ENCODE assay signal across 25 cellular contexts in genomic region chr9:116196806-116197205, GRCh38. TPM values are rescaled to one million over a fixed set of nuclear protein-coding genes. Genes with fewer than 3 reads are reported as not detected.
DNase-seq lines count a peak whose midpoint lies in the region; ATAC-seq, FAIRE-seq and TF ChIP-seq lines count a peak whose summit lies in the region.
"Had no signal": no experiment of that assay in that cellular context is flagged by ENCODE, and none has a peak within 500 bp of the region (broad histone marks: within the 10 kb centered on the region; RNA-seq: fewer than 3 reads in every experiment).

No MANE protein-coding gene starts in this region.

- H3K36me3 Mint-ChIP-seq in osteocyte (ENCODE audit: unreplicated experiment): peaks cover 49% of the 10 kb centered on the region
- H3K36me3 Mint-ChIP-seq: CD14-positive monocyte had no signal

- no peak for DNase-seq in A549 (ENCODE audit: low read depth in 1 of 2, low spot score in 1 of 2)
- peak; percentile 15 for DNase-seq in LHCN-M2 (ENCODE audit: low read depth)
- peak; percentile 26 for DNase-seq in fibroblast of mammary gland (ENCODE audit: low read depth)
- DNase-seq in osteocyte (ENCODE audit: extremely low spot score, unreplicated experiment): no peak
- DNase-seq in SK-N-DZ (ENCODE audit: low spot score): no peak
- DNase-seq in NCI-H146 (lab: John Stamatoyannopoulos, UW): no peak
- no peak for DNase-seq in WERI-Rb-1
- DNase-seq: ACHN; AML-193; BE2C; CD4-positive, alpha-beta T cell; CD8-positive, alpha-beta memory T cell; DMS 273 treated with DMSO at 0.1 percent for 48 hours; DMS79; GF-D8; H9 had no signal

- no peak for TF ChIP-seq EP300 in A549 (IDR thresholded peaks at IDR 0.05)

- CTCF ChIA-PET in A549 (lab: Yijun Ruan, JAX): no interaction called here

- TF ChIP-seq CTCF in A549 (IDR thresholded peaks at IDR 0.05) (no peak), fibroblast of mammary gland (conservative IDR thresholded peaks at IDR 0.05; ENCODE audit: control insufficient read depth, insufficient read depth, low read depth, low read length) (no peak), osteocyte (IDR thresholded peaks at IDR 0.05) (no peak), WERI-Rb-1 (IDR thresholded peaks at IDR 0.05; ENCODE audit: low read depth, low read length) (no peak)

- H3K4me2 ChIP-seq in A549: 0 out of 3 replicates have a peak overlapping the region, but pooled peaks have one; percentile 6
- H3K4me2 ChIP-seq: BLaER1 treated with 17β-estradiol and CSF1 and Interleukin-3, amounts not matched to agents 10 nM and 100 nM; GM23338 had no signal

- peaks cover 100% of the 10 kb centered on the region for H3K4me1 ChIP-seq in A549
- H3K4me1 ChIP-seq: BE2C had no signal

- H3K9me3 ChIP-seq in A549 (no peaks in the 10 kb centered on the region), WERI-Rb-1 (ENCODE audit: severe bottlenecking) (no peaks in the 10 kb centered on the region)
- H3K9me3 ChIP-seq: BE2C; BLaER1 treated with 17β-estradiol and CSF1 and Interleukin-3, amounts not matched to agents 10 nM and 100 nM had no signal

- H3K27ac Mint-ChIP-seq in osteocyte (ENCODE audit: unreplicated experiment): peak overlapping the region; percentile 20
- H3K27ac Mint-ChIP-seq: CD14-positive monocyte; CD4-positive, alpha-beta T cell; GM23338; H9 had no signal

- H3K27me3 Mint-ChIP-seq in osteocyte (ENCODE audit: unreplicated experiment): no peaks in the 10 kb centered on the region
- H3K27me3 Mint-ChIP-seq: CD4-positive, alpha-beta T cell had no signal

- H3K4me3 ChIP-seq in A549: no peak overlapping the region
- H3K4me3 ChIP-seq in fibroblast of mammary gland (ENCODE audit: control insufficient read depth, low read depth, low read length): no peak overlapping the region
- no peak overlapping the region for H3K4me3 ChIP-seq in WERI-Rb-1 (ENCODE audit: low read depth, low read length)
- H3K4me3 ChIP-seq: BLaER1 treated with 17β-estradiol and CSF1 and Interleukin-3, amounts not matched to agents 10 nM and 100 nM; GM23338 had no signal

- no peaks in the 10 kb centered on the region for H3K9me3 Mint-ChIP-seq in osteocyte (ENCODE audit: unreplicated experiment)
- H3K9me3 Mint-ChIP-seq: CD4-positive, alpha-beta T cell; GM23338; H9 had no signal

- ATAC-seq in A549: no peak
- ATAC-seq in HG02642 (IDR thresholded peaks at IDR 0.05; ENCODE audit: poor library complexity, unreplicated experiment): no peak
- ATAC-seq: GM23338, HCT116 had no signal

- POLR2A ChIA-PET in A549 (lab: Yijun Ruan, JAX): no interaction called here

- no peak for TF ChIP-seq RAD21 in A549 (conservative IDR thresholded peaks at IDR 0.05 in 1 of 2, IDR thresholded peaks at IDR 0.05 in 1 of 2)

- 76% methylated on average over 2 of the region's 2 CpGs for WGBS in A549 (ENCODE audit: missing lambda C conversion rate)

- H3K4me1 Mint-ChIP-seq in osteocyte (ENCODE audit: unreplicated experiment): peaks cover 86% of the 10 kb centered on the region
- H3K4me1 Mint-ChIP-seq: CD14-positive monocyte; CD8-positive, alpha-beta memory T cell had no signal

- H3K27ac ChIP-seq in A549: peak overlapping the region; percentile 33 to 46; a peak in 4 of 6 replicates
- no peak overlapping the region for H3K27ac ChIP-seq in WERI-Rb-1
- H3K27ac ChIP-seq: 22Rv1; BLaER1 treated with 17β-estradiol and CSF1 and Interleukin-3, amounts not matched to agents 10 nM and 100 nM had no signal

- TF ChIP-seq POLR2A in A549 (IDR thresholded peaks at IDR 0.05; ENCODE audit: low read length): no peak

- H3K27me3 ChIP-seq in WERI-Rb-1 (ENCODE audit: insufficient read depth, low read depth, severe bottlenecking): no peaks in the 10 kb centered on the region
- H3K27me3 ChIP-seq: BE2C; BLaER1 treated with 17β-estradiol and CSF1 and Interleukin-3, amounts not matched to agents 10 nM and 100 nM had no signal

- FAIRE-seq in A549 (lab: Jason Lieb, UNC): no peak
- FAIRE-seq: A204.1, D721Med, GM12892 had no signal

- no peaks in the 10 kb centered on the region for H3K36me3 ChIP-seq in WERI-Rb-1
- H3K36me3 ChIP-seq: BE2C; BLaER1 treated with 17β-estradiol and CSF1 and Interleukin-3, amounts not matched to agents 10 nM and 100 nM had no signal

- no peak overlapping the region for H3K4me3 Mint-ChIP-seq in osteocyte (ENCODE audit: unreplicated experiment)
- H3K4me3 Mint-ChIP-seq: CD14-positive monocyte; CD4-positive, alpha-beta T cell; CD8-positive, alpha-beta memory T cell; GM23338; H9 had no signal

TF ChIP-seq in A549, 52 proteins besides CTCF, POLR2A, EP300 and RAD21:
- TF ChIP-seq CEBPB (IDR thresholded peaks at IDR 0.05) (no peak), BHLHE40 (IDR thresholded peaks at IDR 0.05; ENCODE audit: low read depth, low read length) (no peak), BCL3 (IDR thresholded peaks at IDR 0.05) (no peak), GATA3 (IDR thresholded peaks at IDR 0.05; ENCODE audit: borderline replicate concordance) (no peak), MYC (IDR thresholded peaks at IDR 0.05; ENCODE audit: borderline replicate concordance, low read length) (no peak), ATOH8 (CRISPR knock-in tag; IDR thresholded peaks at IDR 0.05; ENCODE audit: low read depth) (no peak), MAZ (IDR thresholded peaks at IDR 0.05; ENCODE audit: borderline replicate concordance, low read depth, low read length) (no peak)

RNA-seq across cellular contexts. Expression of gene PAPPA, which starts 43.2 kb away (rescaled TPM):
- polyA plus RNA-seq in A549 (2011; rRNA removed): 127 and 156 TPM in 2 replicates
- 14.1 and 18.3 TPM in 2 replicates for polyA plus RNA-seq in A549 (2012; cell fraction: cytosol; rRNA removed)
- 35.2 and 39.7 TPM in 2 replicates for polyA plus RNA-seq in A549 (2012; cell fraction: nucleus; rRNA removed)
- 36.8 to 41.2 TPM (median 40.0 TPM) in 3 replicates for polyA plus RNA-seq in A549 (2017; fragmentation: RNase III; extraction: RNeasy Plus Mini Kit Qiagen cat#74134 plus additional on column Dnase treatment)
- polyA minus RNA-seq in A549 (2011; rRNA and poly(A)+ RNA removed): 379 and 415 TPM in 2 replicates
- 3.0 and 4.7 TPM in 2 replicates for total RNA-seq in LHCN-M2 (2014; rRNA removed)
- 1.5 TPM for polyA plus RNA-seq in LHCN-M2 (2012)
- total RNA-seq in osteocyte: 214 and 229 TPM in 2 replicates
- polyA plus RNA-seq in SK-N-DZ (2014; cell fraction: cytosol; rRNA removed): not detected in 2 replicates
- polyA plus RNA-seq in SK-N-DZ (2014; cell fraction: nucleus; rRNA removed): not detected in 2 replicates
- total RNA-seq: CD8-positive, alpha-beta memory T cell had no signal
- polyA plus RNA-seq: CD14-positive monocyte; CD8-positive, alpha-beta memory T cell had no signal

Comparison
In these comparisons a context has a peak if more than half of its experiments do, and no peak if none do; other contexts are left out.
1. DNase-seq: peak in LHCN-M2 (single experiment) and fibroblast of mammary gland (single experiment); none in A549 (0 of 2), osteocyte (single experiment), SK-N-DZ (single experiment), NCI-H146 (single experiment) and WERI-Rb-1 (single experiment).
2. RNA of gene PAPPA, which starts 43.2 kb away (total RNA-seq): 214 to 229 TPM in osteocyte; 3.0 to 4.7 TPM in LHCN-M2; every median in the first group is over 10 times any median in the second.